21 cellular contexts compared by ENCODE assay signal in the genomic region with DNA sequence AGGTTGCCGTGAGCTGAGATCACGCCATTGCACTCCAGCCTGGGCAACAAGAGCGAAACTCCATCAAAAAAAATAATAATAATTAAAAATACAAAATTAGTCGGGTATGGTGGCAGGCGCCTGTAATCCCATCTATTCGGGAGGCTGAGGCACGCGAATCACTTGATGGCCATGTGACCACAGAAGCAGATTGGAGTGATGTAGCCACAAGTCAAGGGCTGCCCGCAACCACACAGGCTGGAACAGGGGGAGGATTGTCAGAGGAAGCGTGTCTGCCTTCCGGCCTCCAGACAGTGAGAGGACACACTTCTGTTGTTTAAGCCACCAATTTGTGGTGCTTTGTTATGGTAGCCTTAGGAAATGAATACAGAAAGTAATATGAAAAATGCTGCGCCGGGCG. TPM values are rescaled to one million over a fixed set of nuclear protein-coding genes. Genes with fewer than 3 reads are reported as not detected.
"Had no signal": no experiment of that assay in that cellular context is flagged by ENCODE, and none has a peak within 500 bp of the region (broad histone marks: within the 10 kb centered on the region; RNA-seq: fewer than 3 reads in every experiment).

No MANE protein-coding gene starts in this region.

- DNase-seq: IMR-90, NCI-H1092, NCI-H1105 treated with DMSO at 0.1 percent for 48 hours, NCI-H1417 treated with DMSO at 0.1 percent for 48 hours, NCI-H146, NCI-H187, NCI-H2029, NCI-H2081 treated with DMSO at 0.1 percent for 48 hours, NCI-H226, NCI-H446, NCI-H510A treated with DMSO at 0.1 percent for 48 hours, NCI-H526, NCI-H748 treated with DMSO at 0.1 percent for 48 hours, SHP77 had no signal

- ATAC-seq: HepG2, SK-N-SH treated with all-trans-retinoic acid at 6 μM for 48 hours had no signal

- H3K27ac ChIP-seq: RWPE1 had no signal

RNA-seq across cellular contexts. Expression of gene PYY, which starts 38.9 kb away (rescaled TPM):
- total RNA-seq: HepG2; HT1080; IMR-90; LHCN-M2; MCF 10A; T-helper 1 cell treated with Interleukin-12 subunit alpha and Interleukin-12 subunit beta and Interleukin-4 antibody, amounts not matched to agents 30 ng/mL and 1 ng/mL, for 36 hours had no signal

RNA-seq across cellular contexts. Expression of gene PPY, which starts 50.4 kb away (rescaled TPM):
- total RNA-seq: HepG2; HT1080; IMR-90; LHCN-M2; MCF 10A; T-helper 1 cell treated with Interleukin-12 subunit alpha and Interleukin-12 subunit beta and Interleukin-4 antibody, amounts not matched to agents 30 ng/mL and 1 ng/mL, for 36 hours had no signal
